ENCODE assay signal across 8 cellular contexts in genomic region chr3:156674046-156674910, GRCh38. TPM values are rescaled to one million over a fixed set of nuclear protein-coding genes. Genes with fewer than 3 reads are reported as not detected.
A peak's percentile ranks its signal among the peaks of the same experiment; 100 is the strongest.
DNase-seq lines count a peak whose midpoint lies in the region; ATAC-seq and TF ChIP-seq lines count a peak whose summit lies in the region.

TIPARP (plus strand) TSS chr3:156674590; CDS start chr3:156677698, 3,108 bp downstream.

- peak within 1 kb of the TSS; percentile 85 for H3K27ac ChIP-seq in PC-9

- intact Hi-C loops in PC-9 (cut with micrococcal nuclease; ENCODE audit: unreplicated experiment) = loop anchor here (1.0 to 10.0 kb wide), 12 partner anchors 46 to 524 kb away; partner anchors contain the start of genes LEKR1 and SSR3

- in situ Hi-C loops in KBM-7 (cut with MboI; ENCODE audit: low pct_unique_long_range_greater_than_20kb, low sequenced_read_pairs) = loop anchor here (10.0 to 25.0 kb wide), 2 partner anchors 411 to 537 kb away; no protein-coding TSS in a partner anchor

- peak; percentile 99 for TF ChIP-seq POLR2A in erythroblast (IDR thresholded peaks at IDR 0.05; ENCODE audit: low read length)

- peak within 1 kb of the TSS; percentile 67 for H2AFZ ChIP-seq in PC-9

- peak within 1 kb of the TSS; percentile 89 for H3K9ac ChIP-seq in mucosa of stomach (ENCODE audit: low read length)

- H3K9me3 Mint-ChIP-seq in activated T-cell treated with anti-CD3 and anti-CD28 coated beads, Interleukin-2, amount 50 U/mL, for 24 hours = no peaks in the 10 kb centered on the region

- DNase-seq in DMS53 treated with DMSO at 0.1 percent for 48 hours (lab: John Stamatoyannopoulos, UW; ENCODE audit: unreplicated experiment) (peak; percentile 89), KBM-7 (peak; percentile 99), PC-9 (peak; percentile 95 to 100), erythroblast (lab: John Stamatoyannopoulos, UW) (peak; percentile 98 to 99)
- DNase-seq in activated T-cell treated with anti-CD3 and anti-CD28 coated beads, Interleukin-2, amount 50 U/mL, for 24 hours = peak; percentile 99
- peak; percentile 98 to 99 for DNase-seq in stimulated activated CD8-positive, alpha-beta memory T cell treated with anti-CD3 and anti-CD28 coated beads, Interleukin-7, amount 100 ng/mL, for 1 hour (ENCODE audit: low read depth in 2 of 2)

- H3K4me1 ChIP-seq in PC-9 (replicated peaks; ENCODE audit: insufficient read depth) (peaks cover 44% of the 10 kb centered on the region), mucosa of stomach (ENCODE audit: control insufficient read depth, insufficient read depth, low read length) (no peaks in the 10 kb centered on the region)

- H4K20me1 ChIP-seq in PC-9 (ENCODE audit: insufficient read depth) = peaks cover 30% of the 10 kb centered on the region

- peaks cover 21% of the 10 kb centered on the region for H3K36me3 ChIP-seq in PC-9 (ENCODE audit: low read depth)
- H3K36me3 ChIP-seq in mucosa of stomach (ENCODE audit: control insufficient read depth, insufficient read depth, low read length) = peaks cover 6% of the 10 kb centered on the region

- CTCF ChIA-PET in PC-9 (lab: Charles Lee) = interaction anchor here (0.6 to 1.7 kb wide), 7 partner anchors 44 to 463 kb away, joined by 3 to 15 read pairs (median 4); partner anchors contain the start of gene SSR3

- peak; percentile 81 for ATAC-seq in GM21717 (IDR thresholded peaks at IDR 0.05; ENCODE audit: unreplicated experiment)

- H3K27ac Mint-ChIP-seq in activated T-cell treated with anti-CD3 and anti-CD28 coated beads, Interleukin-2, amount 50 U/mL, for 24 hours = peak within 1 kb of the TSS; percentile 98

- H3K4me2 ChIP-seq in PC-9 = peak within 1 kb of the TSS; percentile 92

- peak within 1 kb of the TSS; percentile 92 for H3K4me3 Mint-ChIP-seq in activated T-cell treated with anti-CD3 and anti-CD28 coated beads, Interleukin-2, amount 50 U/mL, for 24 hours

- POLR2A ChIA-PET in PC-9 (lab: Charles Lee; ENCODE audit: unreplicated experiment) = interaction anchor here (0.5 to 1.0 kb wide), 7 partner anchors 56 to 462 kb away, joined by 3 to 8 read pairs (median 3); partner anchors contain the start of gene SSR3

- H3K27me3 Mint-ChIP-seq in activated T-cell treated with anti-CD3 and anti-CD28 coated beads, Interleukin-2, amount 50 U/mL, for 24 hours = no peaks in the 10 kb centered on the region

- H3K9me3 ChIP-seq in PC-9 (ENCODE audit: insufficient read depth, low read depth) = no peaks in the 10 kb centered on the region
- H3K9me3 ChIP-seq in mucosa of stomach (ENCODE audit: control insufficient read depth, low read length) = no peaks in the 10 kb centered on the region

- no peaks in the 10 kb centered on the region for H3K27me3 ChIP-seq in PC-9 (ENCODE audit: insufficient read depth, low read depth)
- H3K27me3 ChIP-seq in mucosa of stomach (ENCODE audit: control insufficient read depth, insufficient read depth, low read length) = no peaks in the 10 kb centered on the region

- no peaks in the 10 kb centered on the region for H3K9me2 ChIP-seq in PC-9 (ENCODE audit: insufficient read depth)

- peaks cover 13% of the 10 kb centered on the region; the same call in 1 of the 2 replicates for H3F3A ChIP-seq in PC-9 (ENCODE audit: insufficient read depth, low read depth)

- H3K4me1 Mint-ChIP-seq in activated T-cell treated with anti-CD3 and anti-CD28 coated beads, Interleukin-2, amount 50 U/mL, for 24 hours (ENCODE audit: low read depth) = peaks cover 51% of the 10 kb centered on the region

- H3K36me3 Mint-ChIP-seq in activated T-cell treated with anti-CD3 and anti-CD28 coated beads, Interleukin-2, amount 50 U/mL, for 24 hours (ENCODE audit: low read depth) = peaks cover 35% of the 10 kb centered on the region

- H3K79me2 ChIP-seq in PC-9 (ENCODE audit: low read depth) = peaks cover 48% of the 10 kb centered on the region

- TF ChIP-seq CTCF in PC-9 (conservative IDR thresholded peaks at IDR 0.05) = peak; percentile 88

- BruUV-seq in PC-9 (replicated peaks; lab: Mats Ljungman, UMichigan) = TSS peak; percentile 72

- H3K4me3 ChIP-seq in PC-9 = peak within 1 kb of the TSS; percentile 70
- peak within 1 kb of the TSS; percentile 68 for H3K4me3 ChIP-seq in mucosa of stomach (ENCODE audit: low read length)

RNA-seq across cellular contexts. Expression of gene TIPARP, which starts in this region (rescaled TPM):
- total RNA-seq in PC-9 (2021) = 30.3 and 35.0 TPM in 2 replicates

Comparison
In these comparisons a context has a peak if more than half of its experiments do, and no peak if none do; other contexts are left out.
1. Peak in every context shown above with its lines: DNase-seq, ATAC-seq, H3K4me3 ChIP-seq and H3K27ac ChIP-seq.